ENCODE assay signal across 7 cellular contexts in the genomic region with DNA sequence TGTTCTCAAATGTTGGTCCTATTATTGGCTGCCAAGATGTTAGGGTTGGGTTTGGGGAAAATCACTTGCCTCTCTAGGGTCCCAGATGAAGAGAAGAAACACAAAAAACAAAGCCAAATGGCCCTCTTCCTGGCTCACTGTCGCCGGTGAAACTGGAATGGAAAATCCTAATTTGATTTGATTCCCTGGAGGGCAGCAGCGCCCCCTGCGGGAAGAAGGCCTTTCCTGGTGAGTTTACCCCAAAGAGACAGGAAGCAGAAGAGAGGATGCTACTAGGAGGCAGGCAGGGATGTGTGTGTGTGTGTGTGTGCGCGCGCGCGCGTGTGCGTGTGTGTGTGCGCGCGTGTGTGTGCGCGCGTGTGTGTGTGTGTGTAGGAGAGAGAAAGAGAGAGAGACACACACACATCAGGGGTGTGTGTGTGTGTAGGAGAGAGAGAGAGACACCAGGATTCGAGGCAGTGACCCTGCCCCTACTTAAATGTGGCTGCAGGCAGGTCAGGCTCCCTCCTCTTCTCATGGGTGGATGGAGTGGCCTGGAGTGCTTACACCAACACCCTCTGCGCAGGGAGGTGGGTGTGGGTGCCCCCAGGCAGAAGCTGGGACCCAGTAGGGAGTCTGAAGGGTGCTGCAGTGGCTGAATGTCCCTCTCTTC.
DNase-seq lines count a peak whose midpoint lies in the region; ATAC-seq, FAIRE-seq and TF ChIP-seq lines count a peak whose summit lies in the region.

No MANE protein-coding gene starts in this region.

- H3K36me3 ChIP-seq in brain microvascular endothelial cell (replicated peaks) = no peaks in the 10 kb centered on the region

- TF ChIP-seq CTCF in VCaP (conservative IDR thresholded peaks at IDR 0.05) (peak; percentile 90), brain microvascular endothelial cell (IDR thresholded peaks at IDR 0.05; ENCODE audit: low read depth, low read length, missing control alignments) (peak; percentile 90)

- no peak for ATAC-seq in GM21447 (IDR thresholded peaks at IDR 0.05; ENCODE audit: unreplicated experiment)

- in situ Hi-C loops in brain microvascular endothelial cell (cut with HindIII; ENCODE audit: low pct_ligation_motif_present, low sequenced_read_pairs) = loop anchor here (25.0 kb wide), 1 partner anchor 185 kb away; a partner anchor contains a TSS

- peak overlapping the region; percentile 87 for H3K27ac ChIP-seq in VCaP
- no peak overlapping the region for H3K27ac ChIP-seq in brain microvascular endothelial cell

- no peak for DNase-seq in GM18507 (ENCODE audit: extremely low spot score, insufficient read length, low read depth)
- peak; percentile 97 for DNase-seq in NCI-H2171 treated with DMSO at 0.1 percent for 48 hours (lab: John Stamatoyannopoulos, UW)
- DNase-seq in brain microvascular endothelial cell = peak; percentile 72
- DNase-seq in stimulated activated CD4-positive, alpha-beta T cell treated with anti-CD3 and anti-CD28 coated beads, Interleukin-15, amount 100 ng/mL, for 48 hours (ENCODE audit: low read depth in 2 of 2) = peak; percentile 69 to 79

- H3K4me3 ChIP-seq in brain microvascular endothelial cell (ENCODE audit: low read depth, low read length) = no peak overlapping the region

- H3K27me3 ChIP-seq in brain microvascular endothelial cell (replicated peaks) = no peaks in the 10 kb centered on the region

- FAIRE-seq in GM18507 (lab: Jason Lieb, UNC) (peak; percentile 81), islet of Langerhans (lab: Jason Lieb, UNC) (peak; percentile 81)
